ENCODE assay signal across 8 cellular contexts in the genomic region with DNA sequence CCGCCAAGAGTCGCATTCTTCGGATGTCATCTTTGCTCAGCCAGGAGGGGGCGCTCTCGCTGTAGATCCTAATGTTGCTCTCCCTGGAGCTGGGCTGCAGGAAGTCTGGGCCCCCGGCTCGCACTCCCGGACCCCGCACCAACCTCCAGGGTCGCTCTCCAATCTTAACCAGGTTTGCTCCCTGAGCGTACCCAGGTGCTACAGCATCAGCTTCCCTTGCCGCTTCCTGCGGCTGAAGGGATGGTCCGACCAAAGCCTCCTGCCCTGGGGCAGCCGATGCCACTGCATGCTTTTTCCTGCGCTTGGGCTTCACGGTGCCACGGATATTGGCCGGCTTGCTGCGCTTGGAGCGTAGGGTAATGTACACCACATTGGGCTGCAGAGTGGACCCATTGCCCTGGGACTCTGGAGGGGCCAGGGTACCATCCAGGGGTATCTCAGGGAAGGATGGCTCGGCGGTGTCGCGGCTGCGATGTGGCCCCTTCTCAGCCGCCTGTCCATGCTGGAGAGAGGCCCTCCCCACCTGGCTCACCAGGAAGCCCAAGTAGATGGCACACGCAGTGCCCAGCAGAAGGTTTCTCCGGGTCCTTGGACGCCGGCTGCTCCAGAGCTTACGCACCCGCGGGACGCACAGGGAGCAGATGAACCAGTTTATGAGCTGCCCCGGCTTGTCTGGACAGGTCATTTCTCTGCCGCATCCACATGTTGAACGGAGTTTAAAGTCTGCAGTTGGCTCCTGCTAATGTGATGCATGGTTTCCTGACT. TPM values are rescaled to one million over a fixed set of nuclear protein-coding genes. Genes with fewer than 3 reads are reported as not detected.
DNase-seq lines count a peak whose midpoint lies in the region; ATAC-seq and TF ChIP-seq lines count a peak whose summit lies in the region.

No MANE protein-coding gene starts in this region.

- TF ChIP-seq POLR2A in body of pancreas (IDR thresholded peaks at IDR 0.05): peak in 2 of 3 donors; percentile 25 to 28

- ATAC-seq in HG03175 (IDR thresholded peaks at IDR 0.05; ENCODE audit: unreplicated experiment) (peak; percentile 44), body of pancreas (peak; percentile 22), left lung (peak; percentile 59), GM19452 (IDR thresholded peaks at IDR 0.05; ENCODE audit: unreplicated experiment) (no peak)

- TF ChIP-seq CTCF in body of pancreas (IDR thresholded peaks at IDR 0.05) (peak in 4 of 7 experiments; percentile 36 to 64 (median 48)), left lung (IDR thresholded peaks at IDR 0.05) (peak; percentile 29 to 57)

- WGBS in body of pancreas, 2 donors: 59 to 97% methylated on average over 9 to 37 of the region's 38 CpGs

- H3K4me1 ChIP-seq in body of pancreas (peaks cover 47% of the 10 kb centered on the region), left lung (peaks cover 7 to 44% of the 10 kb centered on the region in 2 donors)

- no peaks in the 10 kb centered on the region for H3K9me3 ChIP-seq in body of pancreas
- no peaks in the 10 kb centered on the region for H3K9me3 ChIP-seq in left lung

- H3K27me3 ChIP-seq in body of pancreas: no peaks in the 10 kb centered on the region
- H3K27me3 ChIP-seq in left lung: peaks cover 0 to 14% of the 10 kb centered on the region in 2 donors

- intact Hi-C loops in body of pancreas (cut with DNase I) (no loop called here), left lung (cut with DNase I) (loop anchor here in 1 of 2 donors (5.0 kb wide), 1 partner anchor 179 kb away; no protein-coding TSS in a partner anchor)

- H3K4me3 ChIP-seq in body of pancreas (peak overlapping the region in 1 of 2 donors; percentile 29), left lung (peak overlapping the region; percentile 25 to 53)

- peak; percentile 50 for DNase-seq in ELF-1 (ENCODE audit: low read depth, low spot score)
- peak; percentile 26 to 77 (median 56) for DNase-seq in body of pancreas
- DNase-seq in left lung: peak; percentile 78 to 86
- DNase-seq in DMS79 treated with DMSO at 0.1 percent for 48 hours (lab: John Stamatoyannopoulos, UW): no peak
- DNase-seq in effector CD8-positive, alpha-beta T cell (lab: John Stamatoyannopoulos, UW): no peak

- H3K36me3 ChIP-seq in body of pancreas (replicated peaks in 1 of 2; ENCODE audit: insufficient read depth in 1 of 2, low read depth in 2 of 2) (no peaks in the 10 kb centered on the region), left lung (no peaks in the 10 kb centered on the region)

- H3K27ac ChIP-seq in body of pancreas (peak overlapping the region in 3 of 4 donors; percentile 53 to 74 (median 57)), left lung (peak overlapping the region; percentile 62 to 69), temporal lobe (ENCODE audit: low read depth, low read length) (peak overlapping the region; percentile 21)

RNA-seq across cellular contexts. Expression of gene GASK1B, which starts 2.0 kb away (rescaled TPM):
- total RNA-seq in body of pancreas: 10 to 100 TPM; 15.5 to 22.3 TPM
- total RNA-seq in left lung: 10 to 100 TPM; 41.5 to 56.8 TPM
- 14.3 TPM for total RNA-seq in temporal lobe

RNA-seq across cellular contexts. Expression of gene TMEM144, which starts 39.4 kb away (rescaled TPM):
- 10 to 100 TPM; 10.5 to 13.0 TPM for total RNA-seq in body of pancreas
- 10 to 100 TPM; 13.9 to 16.8 TPM for total RNA-seq in left lung
- total RNA-seq in temporal lobe: 1.2 TPM

Comparison
In these comparisons a context has a peak if more than half of its experiments do, and no peak if none do; other contexts are left out.
1. DNase-seq: peak in ELF-1 (single experiment), body of pancreas (4 of 4) and left lung (2 of 2); none in DMS79 treated with DMSO at 0.1 percent for 48 hours (single experiment) and effector CD8-positive, alpha-beta T cell (single experiment).
2. Peak in every context shown above with its lines, with median percentiles within 50 percentile points of each other: H3K27ac ChIP-seq.